In the genomic region with DNA sequence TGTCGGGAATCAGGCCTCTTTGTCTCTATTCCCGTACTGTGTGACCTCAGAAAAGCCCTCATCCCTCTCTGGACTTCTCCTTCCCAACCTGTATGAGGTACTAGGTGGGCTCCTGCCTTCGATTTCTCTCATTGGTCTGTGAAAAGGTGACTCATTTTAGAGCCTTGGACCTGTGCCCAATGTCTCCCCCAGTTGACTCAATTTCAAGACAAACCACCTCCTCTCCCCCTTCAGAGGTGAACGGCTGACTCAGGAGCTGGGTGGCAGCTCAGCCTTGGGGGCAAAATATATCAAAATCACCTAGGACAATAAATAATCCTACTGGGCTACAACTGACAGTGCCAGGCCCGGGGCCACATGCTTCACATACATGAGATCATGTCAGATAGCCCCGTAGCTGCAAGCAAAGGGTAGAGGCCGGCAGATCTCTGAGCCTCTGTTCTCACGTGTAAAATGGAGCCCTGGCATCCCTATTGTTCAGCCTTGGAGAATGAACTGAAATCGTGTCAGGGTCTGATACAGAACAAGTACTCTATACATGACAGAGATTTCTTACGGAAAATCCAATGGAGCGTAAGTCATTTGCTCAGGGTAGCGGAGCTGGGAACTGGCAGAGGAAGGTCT, we compare ENCODE assay signal across 7 cellular contexts.
A peak's percentile ranks its signal among the peaks of the same experiment; 100 is the strongest.
DNase-seq lines count a peak whose midpoint lies in the region; ATAC-seq and TF ChIP-seq lines count a peak whose summit lies in the region.

No MANE protein-coding gene starts in this region.

- peak overlapping the region; percentile 97 for H3K27ac ChIP-seq in SK-N-MC
- H3K27ac ChIP-seq in angular gyrus (ENCODE audit: low read depth, low read length): peak overlapping the region; percentile 95

- peak overlapping the region; percentile 84 for H3K9ac ChIP-seq in SK-N-MC (ENCODE audit: insufficient read length)

- H3K36me3 ChIP-seq in SK-N-MC (ENCODE audit: insufficient read depth, low read length): no peaks in the 10 kb centered on the region; the same call in 1 of the 2 replicates

- H3K4me3 ChIP-seq in HFF-Myc (replicated peaks; ENCODE audit: low read depth, low read length): peak overlapping the region; percentile 69
- peak overlapping the region; percentile 99 for H3K4me3 ChIP-seq in SK-N-MC

- H3K9me3 ChIP-seq in SK-N-MC (ENCODE audit: low read depth, low read length): no peaks in the 10 kb centered on the region

- no peak for TF ChIP-seq CTCF in HFF-Myc (IDR thresholded peaks at IDR 0.05; ENCODE audit: low read depth, low read length, missing control alignments)

- DNase-seq in HFF-Myc (ENCODE audit: extremely low read depth, low read depth): peak; percentile 93
- DNase-seq in SK-N-MC (ENCODE audit: low read depth, low spot score): peak; percentile 10
- peak; percentile 91 for DNase-seq in iris pigment epithelial cell (ENCODE audit: low read depth)
- peak; percentile 67 to 76 for DNase-seq in stimulated activated CD4-positive, alpha-beta T cell treated with anti-CD3 and anti-CD28 coated beads, Interleukin-2, amount 100 ng/mL, for 24 hours

- ATAC-seq in HG03108 (IDR thresholded peaks at IDR 0.05; ENCODE audit: unreplicated experiment) (no peak), HG02970 (IDR thresholded peaks at IDR 0.05; ENCODE audit: low FRiP score, unreplicated experiment) (no peak)

Comparison
In these comparisons a context has a peak if more than half of its experiments do, and no peak if none do; other contexts are left out.
1. DNase-seq: peak in every context shown above with its lines; median percentile 93 in HFF-Myc; 91 in iris pigment epithelial cell; 72 in stimulated activated CD4-positive, alpha-beta T cell treated with anti-CD3 and anti-CD28 coated beads, Interleukin-2, amount 100 ng/mL, for 24 hours; 10 in SK-N-MC.